9 cellular contexts compared by ENCODE assay signal in genomic region chr5:139458580-139459407, GRCh38. TPM values are rescaled to one million over a fixed set of nuclear protein-coding genes. Genes with fewer than 3 reads are reported as not detected.
DNase-seq lines count a peak whose midpoint lies in the region; ATAC-seq and TF ChIP-seq lines count a peak whose summit lies in the region.
"Had no signal": no experiment of that assay in that cellular context is flagged by ENCODE, and none has a peak within 500 bp of the region (broad histone marks: within the 10 kb centered on the region; RNA-seq: fewer than 3 reads in every experiment).

No MANE protein-coding gene starts in this region.

- H3K79me2 ChIP-seq in Karpas-422 (ENCODE audit: low read length) = no peaks in the 10 kb centered on the region

- peak; percentile 67 for ATAC-seq in GM21576 (IDR thresholded peaks at IDR 0.05; ENCODE audit: unreplicated experiment)
- ATAC-seq in right cardiac atrium = peak; percentile 47 to 81

- no peaks in the 10 kb centered on the region for H3K36me3 ChIP-seq in BLaER1 treated with 17β-estradiol and CSF1 and Interleukin-3, amounts not matched to agents 10 nM and 100 nM
- H3K36me3 ChIP-seq in Karpas-422 (ENCODE audit: insufficient read depth, low read length) = no peaks in the 10 kb centered on the region

- peak overlapping the region in 9 of 11 experiments; percentile 32 to 76 (median 67); a peak in 15 of 22 replicates for H3K27ac ChIP-seq in BLaER1 treated with 17β-estradiol and CSF1 and Interleukin-3, amounts not matched to agents 10 nM and 100 nM
- peak overlapping the region; percentile 80 for H3K27ac ChIP-seq in right cardiac atrium (ENCODE audit: low read length)
- no peak overlapping the region for H3K27ac ChIP-seq in Karpas-422 (ENCODE audit: low read length)

- intact Hi-C loops in activated T-helper 1 cell treated with anti-CD3 and anti-CD28 coated beads, Interleukin-12 subunit alpha, Interleukin-12 subunit beta, Interleukin-2, Interleukin-4 antibody, amounts not matched to agents 30 ng/mL and 10 ng/mL and 1 ng/mL, durations not matched to agents 14 hours and 24 hours and 36 hours (cut with micrococcal nuclease) = loop anchor here (1.0 kb wide), 7 partner anchors 10 to 179 kb away; partner anchors contain the start of genes DNAJC18 and STING1
- intact Hi-C loops in right cardiac atrium (cut with DNase I) = no loop called here

- H3K9ac ChIP-seq in BLaER1 treated with 17β-estradiol and CSF1 and Interleukin-3, amounts not matched to agents 10 nM and 100 nM = peak overlapping the region in 7 of 11 experiments; percentile 18 to 58 (median 47); a peak in 8 of 22 replicates
- no peak overlapping the region for H3K9ac ChIP-seq in Karpas-422 (ENCODE audit: low read length)

- no peaks in the 10 kb centered on the region for H3K27me3 Mint-ChIP-seq in activated T-helper 1 cell treated with anti-CD3 and anti-CD28 coated beads, Interleukin-12 subunit alpha, Interleukin-12 subunit beta, Interleukin-2, Interleukin-4 antibody, amounts not matched to agents 30 ng/mL and 10 ng/mL and 1 ng/mL, durations not matched to agents 14 hours and 24 hours and 36 hours (ENCODE audit: insufficient read depth)

- H3K27me3 ChIP-seq in BLaER1 treated with 17β-estradiol and CSF1 and Interleukin-3, amounts not matched to agents 10 nM and 100 nM = no peaks in the 10 kb centered on the region
- no peaks in the 10 kb centered on the region for H3K27me3 ChIP-seq in right cardiac atrium (ENCODE audit: control insufficient read depth, insufficient read depth)
- no peaks in the 10 kb centered on the region for H3K27me3 ChIP-seq in Karpas-422 (ENCODE audit: low read length)

- H3K9me3 ChIP-seq in BLaER1 treated with 17β-estradiol and CSF1 and Interleukin-3, amounts not matched to agents 10 nM and 100 nM (replicated peaks in 1 of 11) = no peaks in the 10 kb centered on the region
- no peaks in the 10 kb centered on the region for H3K9me3 ChIP-seq in right cardiac atrium (ENCODE audit: control insufficient read depth, low read length)
- H3K9me3 ChIP-seq in Karpas-422 (ENCODE audit: low read length) = no peaks in the 10 kb centered on the region

- peaks cover 27 to 74% (median 39%) of the 10 kb centered on the region in 10 experiments for H3K4me1 ChIP-seq in BLaER1 treated with 17β-estradiol and CSF1 and Interleukin-3, amounts not matched to agents 10 nM and 100 nM
- H3K4me1 ChIP-seq in right cardiac atrium (ENCODE audit: control insufficient read depth, insufficient read depth, low read length) (no peaks in the 10 kb centered on the region), Karpas-422 (ENCODE audit: low read length) (no peaks in the 10 kb centered on the region)

- no peaks in the 10 kb centered on the region for H4K20me1 ChIP-seq in BLaER1 treated with 17β-estradiol and CSF1 and Interleukin-3, amounts not matched to agents 10 nM and 100 nM
- H4K20me1 ChIP-seq in Karpas-422 (ENCODE audit: insufficient read depth, low read depth, low read length) = no peaks in the 10 kb centered on the region

- peaks cover 72% of the 10 kb centered on the region for H3K4me1 Mint-ChIP-seq in activated T-helper 1 cell treated with anti-CD3 and anti-CD28 coated beads, Interleukin-12 subunit alpha, Interleukin-12 subunit beta, Interleukin-2, Interleukin-4 antibody, amounts not matched to agents 30 ng/mL and 10 ng/mL and 1 ng/mL, durations not matched to agents 14 hours and 24 hours and 36 hours (ENCODE audit: low read depth)

- DNase-seq in NB4 (ENCODE audit: low read depth) (peak; percentile 89), right cardiac atrium (peak in 2 of 3 donors; percentile 48 to 78), Karpas-422 (no peak), NAMALWA (ENCODE audit: low spot score) (no peak)
- DNase-seq in activated T-helper 1 cell treated with anti-CD3 and anti-CD28 coated beads, Interleukin-12 subunit alpha, Interleukin-12 subunit beta, Interleukin-2, Interleukin-4 antibody, amounts not matched to agents 30 ng/mL and 10 ng/mL and 1 ng/mL, durations not matched to agents 14 hours and 24 hours and 36 hours (ENCODE audit: low spot score) = peak; percentile 80
- DNase-seq in stimulated activated CD8-positive, alpha-beta memory T cell treated with anti-CD3 and anti-CD28 coated beads, Interleukin-4, amount 100 ng/mL, for 24 hours (ENCODE audit: low read depth) = peak; percentile 59

- no peak overlapping the region for H3K4me3 ChIP-seq in BLaER1 treated with 17β-estradiol and CSF1 and Interleukin-3, amounts not matched to agents 10 nM and 100 nM
- H3K4me3 ChIP-seq in NB4 (ENCODE audit: low read depth, low read length) = no peak overlapping the region
- H3K4me3 ChIP-seq in right cardiac atrium (ENCODE audit: low read length) = no peak overlapping the region
- no peak overlapping the region for H3K4me3 ChIP-seq in Karpas-422 (ENCODE audit: low read length)

- H3K4me2 ChIP-seq in BLaER1 treated with 17β-estradiol and CSF1 and Interleukin-3, amounts not matched to agents 10 nM and 100 nM = peak overlapping the region; percentile 21 to 86 (median 72)
- no peak overlapping the region for H3K4me2 ChIP-seq in Karpas-422 (ENCODE audit: low read depth, low read length, poor library complexity, severe bottlenecking)

- H3K4me3 Mint-ChIP-seq in activated T-helper 1 cell treated with anti-CD3 and anti-CD28 coated beads, Interleukin-12 subunit alpha, Interleukin-12 subunit beta, Interleukin-2, Interleukin-4 antibody, amounts not matched to agents 30 ng/mL and 10 ng/mL and 1 ng/mL, durations not matched to agents 14 hours and 24 hours and 36 hours = peak overlapping the region; percentile 81

- peaks cover 6% of the 10 kb centered on the region for H3K9me3 Mint-ChIP-seq in activated T-helper 1 cell treated with anti-CD3 and anti-CD28 coated beads, Interleukin-12 subunit alpha, Interleukin-12 subunit beta, Interleukin-2, Interleukin-4 antibody, amounts not matched to agents 30 ng/mL and 10 ng/mL and 1 ng/mL, durations not matched to agents 14 hours and 24 hours and 36 hours

- H3K36me3 Mint-ChIP-seq in activated T-helper 1 cell treated with anti-CD3 and anti-CD28 coated beads, Interleukin-12 subunit alpha, Interleukin-12 subunit beta, Interleukin-2, Interleukin-4 antibody, amounts not matched to agents 30 ng/mL and 10 ng/mL and 1 ng/mL, durations not matched to agents 14 hours and 24 hours and 36 hours (ENCODE audit: low read depth) = no peaks in the 10 kb centered on the region

- no peak overlapping the region for H2AFZ ChIP-seq in Karpas-422 (ENCODE audit: low read length)

- H3K9me2 ChIP-seq in Karpas-422 (replicated peaks; ENCODE audit: insufficient read depth, low read length) = no peaks in the 10 kb centered on the region

- TF ChIP-seq CTCF in NB4 (IDR thresholded peaks at IDR 0.05; ENCODE audit: low read depth, low read length) = no peak

- 57% methylated on average over 8 of the region's 8 CpGs for WGBS in right cardiac atrium

- H3K27ac Mint-ChIP-seq in activated T-helper 1 cell treated with anti-CD3 and anti-CD28 coated beads, Interleukin-12 subunit alpha, Interleukin-12 subunit beta, Interleukin-2, Interleukin-4 antibody, amounts not matched to agents 30 ng/mL and 10 ng/mL and 1 ng/mL, durations not matched to agents 14 hours and 24 hours and 36 hours = peak overlapping the region; percentile 99

- no peak for TF ChIP-seq POLR2A in NB4 (IDR thresholded peaks at IDR 0.05; ENCODE audit: extremely low read depth, insufficient read length)

RNA-seq across cellular contexts. Expression of gene ECSCR, which starts 3.7 kb away (rescaled TPM):
- total RNA-seq in activated T-helper 1 cell treated with anti-CD3 and anti-CD28 coated beads, Interleukin-12 subunit alpha, Interleukin-12 subunit beta, Interleukin-2, Interleukin-4 antibody, amounts not matched to agents 30 ng/mL and 10 ng/mL and 1 ng/mL, durations not matched to agents 14 hours and 24 hours and 36 hours = 1.3 and 1.4 TPM in 2 replicates
- total RNA-seq in right cardiac atrium = 10 to 100 TPM; 19.9 to 38.3 (median 21.2) TPM
- 25.3 TPM for polyA plus RNA-seq in right cardiac atrium
- not detected in 2 replicates for total RNA-seq in Karpas-422 (2014; rRNA removed; shearing (Covaris generic); ENCODE audit: low replicate concordance)

RNA-seq across cellular contexts. Expression of gene SMIM33, which starts 12.0 kb away (rescaled TPM):
- total RNA-seq in activated T-helper 1 cell treated with anti-CD3 and anti-CD28 coated beads, Interleukin-12 subunit alpha, Interleukin-12 subunit beta, Interleukin-2, Interleukin-4 antibody, amounts not matched to agents 30 ng/mL and 10 ng/mL and 1 ng/mL, durations not matched to agents 14 hours and 24 hours and 36 hours = 0.29 and 0.39 TPM in 2 replicates
- total RNA-seq in right cardiac atrium = not detected
- not detected for polyA plus RNA-seq in right cardiac atrium
- not detected in 2 replicates for total RNA-seq in Karpas-422 (2014; rRNA removed; shearing (Covaris generic); ENCODE audit: low replicate concordance)
- total RNA-seq: frontal cortex had no signal

RNA-seq across cellular contexts. Expression of gene DNAJC18, which starts 19.5 kb away (rescaled TPM):
- total RNA-seq in activated T-helper 1 cell treated with anti-CD3 and anti-CD28 coated beads, Interleukin-12 subunit alpha, Interleukin-12 subunit beta, Interleukin-2, Interleukin-4 antibody, amounts not matched to agents 30 ng/mL and 10 ng/mL and 1 ng/mL, durations not matched to agents 14 hours and 24 hours and 36 hours = 30.0 and 36.3 TPM in 2 replicates
- 10 to 100 TPM; 14.0 to 24.9 (median 15.2) TPM for total RNA-seq in right cardiac atrium
- 5.6 TPM for polyA plus RNA-seq in right cardiac atrium
- total RNA-seq in Karpas-422 (2014; rRNA removed; shearing (Covaris generic); ENCODE audit: low replicate concordance) = 6.0 and 9.0 TPM in 2 replicates

RNA-seq across cellular contexts. Expression of gene STING1, which starts 23.8 kb away (rescaled TPM):
- 213 and 226 TPM in 2 replicates for total RNA-seq in activated T-helper 1 cell treated with anti-CD3 and anti-CD28 coated beads, Interleukin-12 subunit alpha, Interleukin-12 subunit beta, Interleukin-2, Interleukin-4 antibody, amounts not matched to agents 30 ng/mL and 10 ng/mL and 1 ng/mL, durations not matched to agents 14 hours and 24 hours and 36 hours
- 100 to 1,000 TPM in 1 of 4 donors, 10 to 100 TPM in 3; 79.7 to 125 (median 93.8) TPM for total RNA-seq in right cardiac atrium
- 47.9 TPM for polyA plus RNA-seq in right cardiac atrium
- not detected in 2 replicates for total RNA-seq in Karpas-422 (2014; rRNA removed; shearing (Covaris generic); ENCODE audit: low replicate concordance)

RNA-seq across cellular contexts. Expression of gene SPATA24, which starts 54.9 kb away (rescaled TPM):
- total RNA-seq in activated T-helper 1 cell treated with anti-CD3 and anti-CD28 coated beads, Interleukin-12 subunit alpha, Interleukin-12 subunit beta, Interleukin-2, Interleukin-4 antibody, amounts not matched to agents 30 ng/mL and 10 ng/mL and 1 ng/mL, durations not matched to agents 14 hours and 24 hours and 36 hours = 4.1 and 5.3 TPM in 2 replicates
- 10 to 100 TPM in 3 of 4 donors, 1 to 10 TPM in 1; 9.8 to 25.4 (median 14.4) TPM for total RNA-seq in right cardiac atrium
- polyA plus RNA-seq in right cardiac atrium = 34.6 TPM
- 4.6 and 7.7 TPM in 2 replicates for total RNA-seq in Karpas-422 (2014; rRNA removed; shearing (Covaris generic); ENCODE audit: low replicate concordance)

Comparison
In these comparisons a context has a peak if more than half of its experiments do, and no peak if none do; other contexts are left out.
1. DNase-seq: peak in NB4 (single experiment), activated T-helper 1 cell treated with anti-CD3 and anti-CD28 coated beads, Interleukin-12 subunit alpha, Interleukin-12 subunit beta, Interleukin-2, Interleukin-4 antibody, amounts not matched to agents 30 ng/mL and 10 ng/mL and 1 ng/mL, durations not matched to agents 14 hours and 24 hours and 36 hours (single experiment), right cardiac atrium (2 of 3) and stimulated activated CD8-positive, alpha-beta memory T cell treated with anti-CD3 and anti-CD28 coated beads, Interleukin-4, amount 100 ng/mL, for 24 hours (single experiment); none in Karpas-422 (single experiment) and NAMALWA (single experiment).